ENCODE assay signal across 1 cellular context in genomic region chr9:133973791-133974630, GRCh38.
TF ChIP-seq lines count a peak whose summit lies in the region.

No MANE protein-coding gene starts in this region.

TF ChIP-seq in HepG2, 621 proteins besides CTCF, POLR2A, EP300 and RAD21 (continued from another document and continues in another):
- TF ChIP-seq SMYD3 (CRISPR knock-in tag; IDR thresholded peaks at IDR 0.05) = no peak
- TF ChIP-seq, protein P1, sequence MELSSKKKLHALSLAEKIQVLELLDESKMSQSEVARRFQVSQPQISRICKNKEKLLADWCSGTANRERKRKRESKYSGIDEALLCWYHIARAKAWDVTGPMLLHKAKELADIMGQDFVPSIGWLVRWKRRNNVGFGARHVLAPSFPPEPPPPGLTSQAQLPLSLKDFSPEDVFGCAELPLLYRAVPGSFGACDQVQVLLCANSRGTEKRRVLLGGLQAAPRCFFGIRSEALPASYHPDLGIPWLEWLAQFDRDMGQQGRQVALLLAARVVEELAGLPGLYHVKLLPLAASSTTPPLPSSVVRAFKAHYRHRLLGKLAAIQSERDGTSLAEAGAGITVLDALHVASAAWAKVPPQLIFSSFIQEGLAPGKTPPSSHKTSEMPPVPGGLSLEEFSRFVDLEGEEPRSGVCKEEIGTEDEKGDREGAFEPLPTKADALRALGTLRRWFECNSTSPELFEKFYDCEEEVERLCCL (CRISPR knock-in tag; IDR thresholded peaks at IDR 0.05; ENCODE audit: borderline replicate concordance) = no peak
- TF ChIP-seq EHMT2 (IDR thresholded peaks at IDR 0.05; ENCODE audit: borderline replicate concordance, low read depth, low read length) = no peak
- no peak for TF ChIP-seq ZBTB21 (CRISPR knock-in tag; IDR thresholded peaks at IDR 0.05)
- TF ChIP-seq ZNF639 (CRISPR knock-in tag; conservative IDR thresholded peaks at IDR 0.05) = no peak
- TF ChIP-seq ZNF747 (CRISPR knock-in tag; IDR thresholded peaks at IDR 0.05; ENCODE audit: borderline replicate concordance) = no peak
- no peak for TF ChIP-seq ATF7 (IDR thresholded peaks at IDR 0.05)
- no peak for TF ChIP-seq ATF7 (CRISPR knock-in tag; IDR thresholded peaks at IDR 0.05)
- TF ChIP-seq, protein P2, sequence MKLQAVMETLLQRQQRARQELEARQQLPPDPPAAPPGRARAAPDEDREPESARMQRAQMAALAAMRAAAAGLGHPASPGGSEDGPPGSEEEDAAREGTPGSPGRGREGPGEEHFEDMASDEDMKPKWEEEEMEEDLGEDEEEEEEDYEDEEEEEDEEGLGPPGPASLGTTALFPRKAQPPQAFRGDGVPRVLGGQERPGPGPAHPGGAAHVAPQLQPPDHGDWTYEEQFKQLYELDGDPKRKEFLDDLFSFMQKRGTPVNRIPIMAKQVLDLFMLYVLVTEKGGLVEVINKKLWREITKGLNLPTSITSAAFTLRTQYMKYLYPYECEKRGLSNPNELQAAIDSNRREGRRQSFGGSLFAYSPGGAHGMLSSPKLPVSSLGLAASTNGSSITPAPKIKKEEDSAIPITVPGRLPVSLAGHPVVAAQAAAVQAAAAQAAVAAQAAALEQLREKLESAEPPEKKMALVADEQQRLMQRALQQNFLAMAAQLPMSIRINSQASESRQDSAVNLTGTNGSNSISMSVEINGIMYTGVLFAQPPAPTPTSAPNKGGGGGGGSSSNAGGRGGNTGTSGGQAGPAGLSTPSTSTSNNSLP (IDR thresholded peaks at IDR 0.05; ENCODE audit: low read depth, low read length) = no peak
- TF ChIP-seq MZF1 (CRISPR knock-in tag; IDR thresholded peaks at IDR 0.05; ENCODE audit: borderline replicate concordance) = no peak
- TF ChIP-seq KAT2B (IDR thresholded peaks at IDR 0.05; ENCODE audit: borderline replicate concordance, low read depth, low read length) = no peak
- no peak for TF ChIP-seq CC2D1A (CRISPR knock-in tag; IDR thresholded peaks at IDR 0.05)
- TF ChIP-seq UBTF (CRISPR knock-in tag; IDR thresholded peaks at IDR 0.05) = no peak
- no peak for TF ChIP-seq KDM4B (CRISPR knock-in tag; IDR thresholded peaks at IDR 0.05)
- TF ChIP-seq, protein P3, sequence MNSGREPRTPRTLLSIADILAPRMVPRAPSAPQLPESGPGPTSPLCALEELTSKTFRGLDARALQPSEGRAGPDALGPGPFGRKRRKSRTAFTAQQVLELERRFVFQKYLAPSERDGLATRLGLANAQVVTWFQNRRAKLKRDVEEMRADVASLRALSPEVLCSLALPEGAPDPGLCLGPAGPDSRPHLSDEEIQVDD (CRISPR knock-in tag; IDR thresholded peaks at IDR 0.05; ENCODE audit: borderline replicate concordance) = no peak
- TF ChIP-seq, protein P4, sequence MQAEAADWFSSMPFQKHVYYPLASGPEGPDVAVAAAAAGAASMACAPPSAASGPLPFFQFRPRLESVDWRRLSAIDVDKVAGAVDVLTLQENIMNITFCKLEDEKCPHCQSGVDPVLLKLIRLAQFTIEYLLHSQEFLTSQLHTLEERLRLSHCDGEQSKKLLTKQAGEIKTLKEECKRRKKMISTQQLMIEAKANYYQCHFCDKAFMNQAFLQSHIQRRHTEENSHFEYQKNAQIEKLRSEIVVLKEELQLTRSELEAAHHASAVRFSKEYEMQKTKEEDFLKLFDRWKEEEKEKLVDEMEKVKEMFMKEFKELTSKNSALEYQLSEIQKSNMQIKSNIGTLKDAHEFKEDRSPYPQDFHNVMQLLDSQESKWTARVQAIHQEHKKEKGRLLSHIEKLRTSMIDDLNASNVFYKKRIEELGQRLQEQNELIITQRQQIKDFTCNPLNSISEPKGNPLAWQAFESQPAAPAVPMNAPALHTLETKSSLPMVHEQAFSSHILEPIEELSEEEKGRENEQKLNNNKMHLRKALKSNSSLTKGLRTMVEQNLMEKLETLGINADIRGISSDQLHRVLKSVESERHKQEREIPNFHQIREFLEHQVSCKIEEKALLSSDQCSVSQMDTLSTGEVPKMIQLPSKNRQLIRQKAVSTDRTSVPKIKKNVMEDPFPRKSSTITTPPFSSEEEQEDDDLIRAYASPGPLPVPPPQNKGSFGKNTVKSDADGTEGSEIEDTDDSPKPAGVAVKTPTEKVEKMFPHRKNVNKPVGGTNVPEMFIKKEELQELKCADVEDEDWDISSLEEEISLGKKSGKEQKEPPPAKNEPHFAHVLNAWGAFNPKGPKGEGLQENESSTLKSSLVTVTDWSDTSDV (CRISPR knock-in tag; IDR thresholded peaks at IDR 0.05) = no peak
- TF ChIP-seq, protein P5, sequence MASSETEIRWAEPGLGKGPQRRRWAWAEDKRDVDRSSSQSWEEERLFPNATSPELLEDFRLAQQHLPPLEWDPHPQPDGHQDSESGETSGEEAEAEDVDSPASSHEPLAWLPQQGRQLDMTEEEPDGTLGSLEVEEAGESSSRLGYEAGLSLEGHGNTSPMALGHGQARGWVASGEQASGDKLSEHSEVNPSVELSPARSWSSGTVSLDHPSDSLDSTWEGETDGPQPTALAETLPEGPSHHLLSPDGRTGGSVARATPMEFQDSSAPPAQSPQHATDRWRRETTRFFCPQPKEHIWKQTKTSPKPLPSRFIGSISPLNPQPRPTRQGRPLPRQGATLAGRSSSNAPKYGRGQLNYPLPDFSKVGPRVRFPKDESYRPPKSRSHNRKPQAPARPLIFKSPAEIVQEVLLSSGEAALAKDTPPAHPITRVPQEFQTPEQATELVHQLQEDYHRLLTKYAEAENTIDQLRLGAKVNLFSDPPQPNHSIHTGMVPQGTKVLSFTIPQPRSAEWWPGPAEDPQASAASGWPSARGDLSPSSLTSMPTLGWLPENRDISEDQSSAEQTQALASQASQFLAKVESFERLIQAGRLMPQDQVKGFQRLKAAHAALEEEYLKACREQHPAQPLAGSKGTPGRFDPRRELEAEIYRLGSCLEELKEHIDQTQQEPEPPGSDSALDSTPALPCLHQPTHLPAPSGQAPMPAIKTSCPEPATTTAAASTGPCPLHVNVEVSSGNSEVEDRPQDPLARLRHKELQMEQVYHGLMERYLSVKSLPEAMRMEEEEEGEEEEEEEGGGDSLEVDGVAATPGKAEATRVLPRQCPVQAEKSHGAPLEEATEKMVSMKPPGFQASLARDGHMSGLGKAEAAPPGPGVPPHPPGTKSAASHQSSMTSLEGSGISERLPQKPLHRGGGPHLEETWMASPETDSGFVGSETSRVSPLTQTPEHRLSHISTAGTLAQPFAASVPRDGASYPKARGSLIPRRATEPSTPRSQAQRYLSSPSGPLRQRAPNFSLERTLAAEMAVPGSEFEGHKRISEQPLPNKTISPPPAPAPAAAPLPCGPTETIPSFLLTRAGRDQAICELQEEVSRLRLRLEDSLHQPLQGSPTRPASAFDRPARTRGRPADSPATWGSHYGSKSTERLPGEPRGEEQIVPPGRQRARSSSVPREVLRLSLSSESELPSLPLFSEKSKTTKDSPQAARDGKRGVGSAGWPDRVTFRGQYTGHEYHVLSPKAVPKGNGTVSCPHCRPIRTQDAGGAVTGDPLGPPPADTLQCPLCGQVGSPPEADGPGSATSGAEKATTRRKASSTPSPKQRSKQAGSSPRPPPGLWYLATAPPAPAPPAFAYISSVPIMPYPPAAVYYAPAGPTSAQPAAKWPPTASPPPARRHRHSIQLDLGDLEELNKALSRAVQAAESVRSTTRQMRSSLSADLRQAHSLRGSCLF (CRISPR knock-in tag; IDR thresholded peaks at IDR 0.05; ENCODE audit: borderline replicate concordance) = no peak
- TF ChIP-seq ZBTB1 (CRISPR knock-in tag; IDR thresholded peaks at IDR 0.05; ENCODE audit: borderline replicate concordance) = peak; percentile 94; the same call in 1 of the 2 replicates
- TF ChIP-seq PLRG1 (conservative IDR thresholded peaks at IDR 0.05) = no peak
- peak; percentile 79; the same call in 1 of the 2 replicates for TF ChIP-seq RXRB (CRISPR knock-in tag; IDR thresholded peaks at IDR 0.05; ENCODE audit: borderline replicate concordance)
- no peak for TF ChIP-seq MAFK (conservative IDR thresholded peaks at IDR 0.05 in 1 of 2, IDR thresholded peaks at IDR 0.05 in 1 of 2; ENCODE audit: low read length in 2 of 2)
- TF ChIP-seq ZFP37 (CRISPR knock-in tag; IDR thresholded peaks at IDR 0.05; ENCODE audit: borderline replicate concordance) = no peak
- TF ChIP-seq ZBTB38 (CRISPR knock-in tag; IDR thresholded peaks at IDR 0.05) = peak; percentile 98
- TF ChIP-seq, protein P6, sequence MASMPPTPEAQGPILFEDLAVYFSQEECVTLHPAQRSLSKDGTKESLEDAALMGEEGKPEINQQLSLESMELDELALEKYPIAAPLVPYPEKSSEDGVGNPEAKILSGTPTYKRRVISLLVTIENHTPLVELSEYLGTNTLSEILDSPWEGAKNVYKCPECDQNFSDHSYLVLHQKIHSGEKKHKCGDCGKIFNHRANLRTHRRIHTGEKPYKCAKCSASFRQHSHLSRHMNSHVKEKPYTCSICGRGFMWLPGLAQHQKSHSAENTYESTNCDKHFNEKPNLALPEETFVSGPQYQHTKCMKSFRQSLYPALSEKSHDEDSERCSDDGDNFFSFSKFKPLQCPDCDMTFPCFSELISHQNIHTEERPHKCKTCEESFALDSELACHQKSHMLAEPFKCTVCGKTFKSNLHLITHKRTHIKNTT (CRISPR knock-in tag; IDR thresholded peaks at IDR 0.05) = no peak
- TF ChIP-seq CHD2 (IDR thresholded peaks at IDR 0.05; ENCODE audit: low read depth, low read length) = no peak
- no peak for TF ChIP-seq ZNF781 (CRISPR knock-in tag; IDR thresholded peaks at IDR 0.05; ENCODE audit: borderline replicate concordance, not compliant biosample characterization)
- no peak for TF ChIP-seq ZNF451 (CRISPR knock-in tag; IDR thresholded peaks at IDR 0.05)
- TF ChIP-seq RFX5 (IDR thresholded peaks at IDR 0.05; ENCODE audit: low read depth, low read length) = no peak
- no peak for TF ChIP-seq CEBPB (IDR thresholded peaks at IDR 0.05; ENCODE audit: borderline replicate concordance, low read depth, low read length)
- no peak for TF ChIP-seq HNRNPH1 (optimal IDR thresholded peaks at IDR 0.05; ENCODE audit: low read depth, low read length)
- TF ChIP-seq ZFY (CRISPR knock-in tag; IDR thresholded peaks at IDR 0.05) = no peak; the same call in 1 of the 2 replicates
- TF ChIP-seq, protein P7, sequence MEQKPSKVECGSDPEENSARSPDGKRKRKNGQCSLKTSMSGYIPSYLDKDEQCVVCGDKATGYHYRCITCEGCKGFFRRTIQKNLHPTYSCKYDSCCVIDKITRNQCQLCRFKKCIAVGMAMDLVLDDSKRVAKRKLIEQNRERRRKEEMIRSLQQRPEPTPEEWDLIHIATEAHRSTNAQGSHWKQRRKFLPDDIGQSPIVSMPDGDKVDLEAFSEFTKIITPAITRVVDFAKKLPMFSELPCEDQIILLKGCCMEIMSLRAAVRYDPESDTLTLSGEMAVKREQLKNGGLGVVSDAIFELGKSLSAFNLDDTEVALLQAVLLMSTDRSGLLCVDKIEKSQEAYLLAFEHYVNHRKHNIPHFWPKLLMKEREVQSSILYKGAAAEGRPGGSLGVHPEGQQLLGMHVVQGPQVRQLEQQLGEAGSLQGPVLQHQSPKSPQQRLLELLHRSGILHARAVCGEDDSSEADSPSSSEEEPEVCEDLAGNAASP (CRISPR knock-in tag; IDR thresholded peaks at IDR 0.05; ENCODE audit: borderline replicate concordance) = peak; percentile 78; the same call in 1 of the 2 replicates
- TF ChIP-seq TOPORS (CRISPR knock-in tag; IDR thresholded peaks at IDR 0.05) = no peak
- TF ChIP-seq ZNF331 (CRISPR knock-in tag; IDR thresholded peaks at IDR 0.05) = no peak
- no peak for TF ChIP-seq PRDM4 (CRISPR knock-in tag; IDR thresholded peaks at IDR 0.05; ENCODE audit: borderline replicate concordance)
- no peak for TF ChIP-seq ZNF3 (CRISPR knock-in tag; IDR thresholded peaks at IDR 0.05)
- TF ChIP-seq, protein P8, sequence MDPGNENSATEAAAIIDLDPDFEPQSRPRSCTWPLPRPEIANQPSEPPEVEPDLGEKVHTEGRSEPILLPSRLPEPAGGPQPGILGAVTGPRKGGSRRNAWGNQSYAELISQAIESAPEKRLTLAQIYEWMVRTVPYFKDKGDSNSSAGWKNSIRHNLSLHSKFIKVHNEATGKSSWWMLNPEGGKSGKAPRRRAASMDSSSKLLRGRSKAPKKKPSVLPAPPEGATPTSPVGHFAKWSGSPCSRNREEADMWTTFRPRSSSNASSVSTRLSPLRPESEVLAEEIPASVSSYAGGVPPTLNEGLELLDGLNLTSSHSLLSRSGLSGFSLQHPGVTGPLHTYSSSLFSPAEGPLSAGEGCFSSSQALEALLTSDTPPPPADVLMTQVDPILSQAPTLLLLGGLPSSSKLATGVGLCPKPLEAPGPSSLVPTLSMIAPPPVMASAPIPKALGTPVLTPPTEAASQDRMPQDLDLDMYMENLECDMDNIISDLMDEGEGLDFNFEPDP (CRISPR knock-in tag; conservative IDR thresholded peaks at IDR 0.05) = no peak
